ENCODE assay signal across 9 cellular contexts in the genomic region with DNA sequence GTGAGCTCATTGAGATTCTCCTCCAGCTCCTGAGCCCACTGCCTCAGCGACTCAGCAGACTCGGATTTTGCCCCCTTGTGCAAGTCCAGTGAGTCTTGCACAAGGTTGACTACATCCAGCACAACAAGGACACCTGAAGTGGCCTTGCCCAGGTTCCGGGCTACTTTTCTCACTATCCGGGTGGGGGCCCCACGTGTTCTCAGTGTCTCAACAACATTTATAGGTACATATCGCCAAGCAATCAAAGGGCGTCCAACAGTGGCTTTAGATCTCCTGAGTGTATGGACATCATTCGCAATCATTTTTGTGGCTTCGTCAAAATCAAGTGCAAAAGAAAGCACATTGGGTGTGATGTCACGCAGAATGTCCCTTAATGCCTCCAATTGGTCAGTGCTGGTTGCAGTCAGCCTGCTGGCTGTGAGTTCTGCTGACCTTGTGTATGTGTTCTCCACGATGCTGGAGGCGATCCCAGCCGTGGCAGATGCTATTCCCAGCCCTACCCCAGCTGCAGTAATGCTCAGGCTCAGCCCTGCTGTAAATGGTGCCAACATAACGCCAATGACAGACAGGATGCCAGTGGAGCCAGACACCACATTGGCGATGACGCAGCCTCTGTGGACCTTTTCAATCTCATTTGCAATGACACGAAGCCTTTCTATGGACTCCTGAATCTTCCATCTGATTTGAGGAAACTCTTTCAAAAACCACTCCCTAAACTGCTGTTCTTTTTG. TPM values are rescaled to one million over a fixed set of nuclear protein-coding genes. Genes with fewer than 3 reads are reported as not detected.
DNase-seq lines count a peak whose midpoint lies in the region; ATAC-seq and TF ChIP-seq lines count a peak whose summit lies in the region.
"Had no signal": no experiment of that assay in that cellular context is flagged by ENCODE, and none has a peak within 500 bp of the region (broad histone marks: within the 10 kb centered on the region; RNA-seq: fewer than 3 reads in every experiment).

No MANE protein-coding gene starts in this region.

- H3K27ac ChIP-seq in muscle layer of colon (ENCODE audit: low read depth, low read length): peak overlapping the region; percentile 19
- no peak overlapping the region for H3K27ac ChIP-seq in aorta (ENCODE audit: low read depth in 1 of 2, low read length in 2 of 2)
- H3K27ac ChIP-seq: A549 had no signal

- intact Hi-C loops in aorta (cut with DNase I): loop anchor here in 1 of 2 donors (5.0 kb wide), 1 partner anchor 296 kb away; no protein-coding TSS in a partner anchor
- intact Hi-C loops in activated naive CD4-positive, alpha-beta T cell treated with anti-CD3 and anti-CD28 coated beads for 36 hours (cut with micrococcal nuclease): no loop called here

- DNase-seq in activated CD8-positive, alpha-beta memory T cell treated with anti-CD3 and anti-CD28 coated beads for 24 hours: peak; percentile 42
- no peak for DNase-seq in activated CD8-positive, alpha-beta memory T cell treated with anti-CD3 and anti-CD28 coated beads, Interleukin-2, amount 10 ng/mL, durations not matched to agents 7 days and 5 days
- peak; percentile 42 for DNase-seq in fibroblast of villous mesenchyme (ENCODE audit: low read depth)
- DNase-seq in aorta: peak; percentile 80 to 84
- no peak for DNase-seq in WTC11 (ENCODE audit: low spot score)
- no peak for DNase-seq in H7
- DNase-seq in activated naive CD4-positive, alpha-beta T cell treated with anti-CD3 and anti-CD28 coated beads for 36 hours: no peak

- no peaks in the 10 kb centered on the region for H3K9me3 Mint-ChIP-seq in activated CD8-positive, alpha-beta memory T cell treated with anti-CD3 and anti-CD28 coated beads, Interleukin-2, amount 10 ng/mL, durations not matched to agents 7 days and 5 days (ENCODE audit: low read depth)
- H3K9me3 Mint-ChIP-seq in WTC11: peaks cover 26% of the 10 kb centered on the region
- no peaks in the 10 kb centered on the region for H3K9me3 Mint-ChIP-seq in activated naive CD4-positive, alpha-beta T cell treated with anti-CD3 and anti-CD28 coated beads for 36 hours

- H3K36me3 ChIP-seq in muscle layer of colon (ENCODE audit: insufficient read depth, low read length): no peaks in the 10 kb centered on the region
- no peaks in the 10 kb centered on the region for H3K36me3 ChIP-seq in aorta (ENCODE audit: control insufficient read depth in 1 of 2, insufficient read depth in 2 of 2, low read length in 1 of 2)
- H3K36me3 ChIP-seq in H7 (replicated peaks; ENCODE audit: control insufficient read depth, insufficient read depth, low read length): no peaks in the 10 kb centered on the region

- no peak overlapping the region for H3K27ac Mint-ChIP-seq in activated CD8-positive, alpha-beta memory T cell treated with anti-CD3 and anti-CD28 coated beads, Interleukin-2, amount 10 ng/mL, durations not matched to agents 7 days and 5 days
- no peak overlapping the region for H3K27ac Mint-ChIP-seq in WTC11
- H3K27ac Mint-ChIP-seq in activated naive CD4-positive, alpha-beta T cell treated with anti-CD3 and anti-CD28 coated beads for 36 hours: no peak overlapping the region

- CTCF ChIA-PET in activated CD8-positive, alpha-beta memory T cell treated with anti-CD3 and anti-CD28 coated beads, Interleukin-2, amount 10 ng/mL, durations not matched to agents 7 days and 5 days (lab: Charles Lee): interaction anchor here (0.6 to 2.2 kb wide), 7 partner anchors 8 to 295 kb away, joined by 3 to 6 read pairs (median 3); a partner anchor contains a TSS
- CTCF ChIA-PET in WTC11 (lab: Charles Lee): interaction anchor here (1.4 kb wide), 2 partner anchors 11 to 48 kb away, joined by 3 to 5 read pairs; a partner anchor contains a TSS
- CTCF ChIA-PET in activated naive CD4-positive, alpha-beta T cell treated with anti-CD3 and anti-CD28 coated beads for 36 hours (lab: Charles Lee): interaction anchor here (0.9 kb wide), 1 partner anchor 87 kb away, joined by 3 read pairs; no protein-coding TSS in a partner anchor

- TF ChIP-seq CTCF in fibroblast of villous mesenchyme (IDR thresholded peaks at IDR 0.05; ENCODE audit: insufficient read depth, low read depth, low read length): no peak
- TF ChIP-seq CTCF in WTC11 (IDR thresholded peaks at IDR 0.05): no peak

- no peak overlapping the region for H3K9ac ChIP-seq in muscle layer of colon (ENCODE audit: low read length)

- H3K27me3 Mint-ChIP-seq in activated CD8-positive, alpha-beta memory T cell treated with anti-CD3 and anti-CD28 coated beads, Interleukin-2, amount 10 ng/mL, durations not matched to agents 7 days and 5 days: peaks cover 3% of the 10 kb centered on the region
- peaks cover 6% of the 10 kb centered on the region for H3K27me3 Mint-ChIP-seq in WTC11 (ENCODE audit: low read depth)
- H3K27me3 Mint-ChIP-seq in activated naive CD4-positive, alpha-beta T cell treated with anti-CD3 and anti-CD28 coated beads for 36 hours (ENCODE audit: low read depth): no peaks in the 10 kb centered on the region

- H3K27me3 ChIP-seq in muscle layer of colon (ENCODE audit: control insufficient read depth in 1 of 2, insufficient read depth in 2 of 2, low read length in 2 of 2) (no peaks in the 10 kb centered on the region), aorta (ENCODE audit: control insufficient read depth in 1 of 2, insufficient read depth in 2 of 2, low read length in 1 of 2) (no peaks in the 10 kb centered on the region), H7 (ENCODE audit: control insufficient read depth, insufficient read depth, low read length) (no peaks in the 10 kb centered on the region)

- H3K9me3 ChIP-seq in muscle layer of colon (ENCODE audit: low read length) (no peaks in the 10 kb centered on the region), aorta (ENCODE audit: control insufficient read depth, low read length) (no peaks in the 10 kb centered on the region)
- H3K9me3 ChIP-seq: A549 had no signal

- peaks cover 13% of the 10 kb centered on the region for H3K4me1 Mint-ChIP-seq in activated CD8-positive, alpha-beta memory T cell treated with anti-CD3 and anti-CD28 coated beads, Interleukin-2, amount 10 ng/mL, durations not matched to agents 7 days and 5 days
- peaks cover 35% of the 10 kb centered on the region for H3K4me1 Mint-ChIP-seq in WTC11
- peaks cover 4% of the 10 kb centered on the region for H3K4me1 Mint-ChIP-seq in activated naive CD4-positive, alpha-beta T cell treated with anti-CD3 and anti-CD28 coated beads for 36 hours (ENCODE audit: low read depth)

- no peak for ATAC-seq in activated CD8-positive, alpha-beta memory T cell treated with anti-CD3 and anti-CD28 coated beads, Interleukin-2, amount 10 ng/mL, durations not matched to agents 7 days and 5 days
- peak; percentile 75 for ATAC-seq in aorta (ENCODE audit: low FRiP score)
- ATAC-seq in WTC11: no peak
- ATAC-seq: A549 had no signal

- WGBS in aorta, 2 donors: 40 to 51% methylated on average over 17 of the region's 17 CpGs

- peaks cover 18% of the 10 kb centered on the region for H3K4me1 ChIP-seq in muscle layer of colon (ENCODE audit: insufficient read depth, low read length)
- H3K4me1 ChIP-seq in aorta (ENCODE audit: control insufficient read depth in 1 of 2, insufficient read depth in 2 of 2, low read length in 2 of 2): no peaks in the 10 kb centered on the region
- H3K4me1 ChIP-seq: A549 had no signal

- H3K4me3 ChIP-seq in fibroblast of villous mesenchyme (ENCODE audit: low read depth, low read length) (no peak overlapping the region), muscle layer of colon (ENCODE audit: low read depth in 1 of 2, low read length in 2 of 2) (no peak overlapping the region), aorta (ENCODE audit: low read length in 2 of 2) (no peak overlapping the region), H7 (ENCODE audit: insufficient read depth, low read depth, low read length) (no peak overlapping the region)
- H3K4me3 ChIP-seq: A549 had no signal

- no peak overlapping the region for H3K4me3 Mint-ChIP-seq in activated CD8-positive, alpha-beta memory T cell treated with anti-CD3 and anti-CD28 coated beads, Interleukin-2, amount 10 ng/mL, durations not matched to agents 7 days and 5 days
- no peak overlapping the region for H3K4me3 Mint-ChIP-seq in WTC11
- no peak overlapping the region for H3K4me3 Mint-ChIP-seq in activated naive CD4-positive, alpha-beta T cell treated with anti-CD3 and anti-CD28 coated beads for 36 hours

- H3K36me3 Mint-ChIP-seq in activated CD8-positive, alpha-beta memory T cell treated with anti-CD3 and anti-CD28 coated beads, Interleukin-2, amount 10 ng/mL, durations not matched to agents 7 days and 5 days: peaks cover 11% of the 10 kb centered on the region
- H3K36me3 Mint-ChIP-seq in WTC11: peaks cover 20% of the 10 kb centered on the region
- no peaks in the 10 kb centered on the region for H3K36me3 Mint-ChIP-seq in activated naive CD4-positive, alpha-beta T cell treated with anti-CD3 and anti-CD28 coated beads for 36 hours (ENCODE audit: low read depth)

- POLR2A ChIA-PET in WTC11 (lab: Charles Lee): no interaction called here

TF ChIP-seq in WTC11, 78 proteins besides CTCF, POLR2A, EP300 and RAD21 (continues in another document):
- no peak for TF ChIP-seq CREB1 (CRISPR knock-in tag; IDR thresholded peaks at IDR 0.05)
- TF ChIP-seq ZNF263 (CRISPR knock-in tag; IDR thresholded peaks at IDR 0.05; ENCODE audit: low read depth): no peak

RNA-seq across cellular contexts. Expression of a gene that starts 10.3 kb away (rescaled TPM):
- 10 to 100 TPM; 17.0 to 22.6 TPM for total RNA-seq in activated CD8-positive, alpha-beta memory T cell treated with anti-CD3 and anti-CD28 coated beads, Interleukin-2, amount 10 ng/mL, durations not matched to agents 7 days and 5 days
- not detected in 2 replicates for total RNA-seq in fibroblast of villous mesenchyme
- 10 to 100 TPM in 1 of 2 donors, 1 to 10 TPM in 1; 7.0 to 10.5 TPM for total RNA-seq in aorta
- 1 to 10 TPM in 1 of 2 donors, under 1 TPM in 1; 0.82 to 1.8 TPM for polyA plus RNA-seq in aorta
- total RNA-seq in WTC11 (2021): 0.07 to 0.31 TPM in 2 of 3 replicates, not detected in the other
- not detected in 2 replicates for total RNA-seq in H7 (2014; rRNA removed; shearing (Covaris generic))
- under 1 TPM; 0.07 to 0.20 TPM for total RNA-seq in activated naive CD4-positive, alpha-beta T cell treated with anti-CD3 and anti-CD28 coated beads for 36 hours
- polyA plus RNA-seq: A549 had no signal

RNA-seq across cellular contexts. Expression of a gene that starts 30.7 kb away (rescaled TPM):
- 100 to 1,000 TPM; 134 to 160 TPM for total RNA-seq in activated CD8-positive, alpha-beta memory T cell treated with anti-CD3 and anti-CD28 coated beads, Interleukin-2, amount 10 ng/mL, durations not matched to agents 7 days and 5 days
- total RNA-seq in fibroblast of villous mesenchyme: 9.7 and 10.4 TPM in 2 replicates
- total RNA-seq in aorta: 100 to 1,000 TPM in 1 of 2 donors, 10 to 100 TPM in 1; 67.7 to 113 TPM
- polyA plus RNA-seq in aorta: 10 to 100 TPM; 40.2 to 58.8 TPM
- 0.26 to 0.60 TPM (median 0.32 TPM) in 3 replicates for total RNA-seq in WTC11 (2021)
- 0.28 TPM in 1 of 2 replicates, not detected in the other for total RNA-seq in H7 (2014; rRNA removed; shearing (Covaris generic))
- total RNA-seq in activated naive CD4-positive, alpha-beta T cell treated with anti-CD3 and anti-CD28 coated beads for 36 hours: 10 to 100 TPM; 35.0 to 37.8 TPM
- polyA plus RNA-seq: A549 had no signal

RNA-seq across cellular contexts. Expression of a gene that starts 48.1 kb away (rescaled TPM):
- total RNA-seq in activated CD8-positive, alpha-beta memory T cell treated with anti-CD3 and anti-CD28 coated beads, Interleukin-2, amount 10 ng/mL, durations not matched to agents 7 days and 5 days: 10 to 100 TPM; 82.6 to 86.4 TPM
- total RNA-seq in fibroblast of villous mesenchyme: 42.5 and 78.2 TPM in 2 replicates
- 10 to 100 TPM; 42.0 to 62.8 TPM for total RNA-seq in aorta
- 10 to 100 TPM; 26.4 to 30.6 TPM for polyA plus RNA-seq in aorta
- 11.2 to 12.5 TPM (median 12.4 TPM) in 3 replicates for total RNA-seq in WTC11 (2021)
- 14.9 and 18.0 TPM in 2 replicates for total RNA-seq in H7 (2014; rRNA removed; shearing (Covaris generic))
- 10 to 100 TPM; 53.8 to 55.0 TPM for total RNA-seq in activated naive CD4-positive, alpha-beta T cell treated with anti-CD3 and anti-CD28 coated beads for 36 hours

Comparison
In these comparisons a context has a peak if more than half of its experiments do, and no peak if none do; other contexts are left out.
1. DNase-seq: peak in activated CD8-positive, alpha-beta memory T cell treated with anti-CD3 and anti-CD28 coated beads for 24 hours (single experiment), fibroblast of villous mesenchyme (single experiment) and aorta (2 of 2); none in activated CD8-positive, alpha-beta memory T cell treated with anti-CD3 and anti-CD28 coated beads, Interleukin-2, amount 10 ng/mL, durations not matched to agents 7 days and 5 days (single experiment), WTC11 (single experiment), H7 (single experiment) and activated naive CD4-positive, alpha-beta T cell treated with anti-CD3 and anti-CD28 coated beads for 36 hours (single experiment).